In the genomic region with DNA sequence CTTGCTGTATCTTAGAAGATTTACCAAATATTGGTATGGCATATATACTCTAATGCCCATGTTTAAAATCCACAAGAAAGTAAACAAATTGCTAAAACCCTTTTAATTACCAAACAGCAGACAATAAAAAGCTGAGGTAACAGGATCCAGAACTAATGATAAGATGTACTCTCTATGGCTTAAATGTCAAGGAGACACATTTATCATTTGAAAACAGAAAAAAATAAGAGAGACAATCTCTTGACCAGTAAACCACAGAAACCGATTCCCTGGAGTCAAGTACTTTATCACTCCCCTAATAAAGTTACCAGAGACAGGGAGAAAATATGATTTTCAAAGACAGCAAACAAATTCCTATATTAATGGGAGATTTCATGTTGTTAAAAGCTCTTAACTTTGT, we compare ENCODE assay signal across 30 cellular contexts.
"Had no signal": no experiment of that assay in that cellular context is flagged by ENCODE, and none has a peak within 500 bp of the region (broad histone marks: within the 10 kb centered on the region; RNA-seq: fewer than 3 reads in every experiment).

No MANE protein-coding gene starts in this region.

- H3K27ac ChIP-seq: breast epithelium, cardiac muscle cell, colonic mucosa, epithelial cell of prostate, esophagus squamous epithelium, gastroesophageal sphincter had no signal

- ATAC-seq: activated CD4-positive, alpha-beta T cell treated with anti-CD3 and anti-CD28 coated beads for 36 hours; activated naive CD4-positive, alpha-beta T cell treated with anti-CD3 and anti-CD28 coated beads, Interleukin-2, amount 50 U/mL, for 72 hours; activated T-cell treated with anti-CD3 and anti-CD28 coated beads, Interleukin-2, amount 50 U/mL, for 72 hours; gastroesophageal sphincter had no signal

- DNase-seq: activated CD4-positive, alpha-beta memory T cell treated with anti-CD3 and anti-CD28 coated beads for 36 hours; activated CD4-positive, alpha-beta T cell treated with anti-CD3 and anti-CD28 coated beads for 36 hours; activated CD4-positive, alpha-beta T cell treated with anti-CD3 and anti-CD28 coated beads, Interleukin-2, amount 10 ng/mL, durations not matched to agents 24 days and 14 days; activated CD4-positive, CD25-positive, alpha-beta regulatory T cell; activated CD4-positive, CD25-positive, alpha-beta regulatory T cell treated with anti-CD3 and anti-CD28 coated beads, Interleukin-2, amount 50 U/mL, for 72 hours; activated CD8-positive, alpha-beta memory T cell treated with anti-CD3 and anti-CD28 coated beads, Interleukin-2, amount 50 U/mL, for 48 hours; activated gamma-delta T cell; activated naive CD4-positive, alpha-beta T cell; activated naive CD4-positive, alpha-beta T cell treated with anti-CD3 and anti-CD28 coated beads, Interleukin-2, amount 10 ng/mL, durations not matched to agents 7 days and 5 days; activated naive CD8-positive, alpha-beta T cell treated with anti-CD3 and anti-CD28 coated beads, Interleukin-2, amount 10 ng/mL, durations not matched to agents 7 days and 5 days; activated T-cell treated with anti-CD3 and anti-CD28 coated beads for 4 hours; activated T-cell treated with anti-CD3 and anti-CD28 coated beads, Interleukin-2, amount 50 U/mL, for 24 hours; activated T-cell treated with anti-CD3 and anti-CD28 coated beads, Interleukin-2, amount 50 U/mL, for 72 hours; amygdala; aorta; central memory CD4-positive, alpha-beta T cell; cerebellar nuclear complex; colonic mucosa; effector CD8-positive, alpha-beta T cell; esophagus squamous epithelium; foreskin melanocyte; head of caudate nucleus; T-helper 2 cell had no signal

- FAIRE-seq: endometrium, endothelial cell of umbilical vein had no signal

- H3K36me3 ChIP-seq: breast epithelium, cardiac muscle cell, colonic mucosa, esophagus squamous epithelium, gastroesophageal sphincter had no signal

- H3K9me3 ChIP-seq: breast epithelium, colonic mucosa, esophagus squamous epithelium, gastroesophageal sphincter had no signal

- H3K4me3 ChIP-seq: breast epithelium, cardiac muscle cell, colonic mucosa, esophagus squamous epithelium, gastroesophageal sphincter had no signal

- H3K4me1 ChIP-seq: breast epithelium, colonic mucosa, esophagus squamous epithelium, gastroesophageal sphincter had no signal
